16 cellular contexts compared by ENCODE assay signal in genomic region chr2:233062946-233063268, GRCh38. TPM values are rescaled to one million over a fixed set of nuclear protein-coding genes. Genes with fewer than 3 reads are reported as not detected.
DNase-seq lines count a peak whose midpoint lies in the region; ATAC-seq, FAIRE-seq and TF ChIP-seq lines count a peak whose summit lies in the region.
"Had no signal": no experiment of that assay in that cellular context is flagged by ENCODE, and none has a peak within 500 bp of the region (broad histone marks: within the 10 kb centered on the region; RNA-seq: fewer than 3 reads in every experiment).

No MANE protein-coding gene starts in this region.

- no peak for FAIRE-seq in HepG2 (lab: Jason Lieb, UNC)

- H4K20me1 ChIP-seq in HepG2 (ENCODE audit: insufficient read depth, low read length) (0 out of 2 replicates have a peak, but pooled peaks cover 3% of the 10 kb centered on the region), PC-3 (ENCODE audit: low read length) (no peaks in the 10 kb centered on the region)

- H3K9me2 ChIP-seq in PC-3 (replicated peaks; ENCODE audit: low read length): no peaks in the 10 kb centered on the region

- H3K9ac ChIP-seq in HepG2 (ENCODE audit: insufficient read depth, low read depth, low read length) (peak overlapping the region; percentile 72), PC-3 (ENCODE audit: low read length) (no peak overlapping the region)
- H3K9ac ChIP-seq: parathyroid adenoma had no signal

- no peak for TF ChIP-seq CTCF in WTC11 (IDR thresholded peaks at IDR 0.05)
- TF ChIP-seq CTCF in HepG2 (CRISPR knock-in tag; IDR thresholded peaks at IDR 0.05): no peak
- TF ChIP-seq CTCF in tibial nerve (IDR thresholded peaks at IDR 0.05): no peak
- no peak for TF ChIP-seq CTCF in PC-3 (conservative IDR thresholded peaks at IDR 0.05; ENCODE audit: low read depth, low read length)

- intact Hi-C loops in HepG2 (cut with micrococcal nuclease; ENCODE audit: unreplicated experiment): loop anchor here (1.0 to 5.0 kb wide), 5 partner anchors 22 to 188 kb away; partner anchors contain the start of genes ATG16L1 and NGEF
- intact Hi-C loops in PC-3 (cut with micrococcal nuclease): no loop called here

- H3K27ac ChIP-seq in HepG2 (ENCODE audit: extremely low read length, insufficient read depth, low read length) (peak overlapping the region; percentile 82), tibial nerve (peak overlapping the region in 3 of 4 donors; percentile 13 to 84 (median 77)), PC-3 (ENCODE audit: low read length) (no peak overlapping the region)

- H3K27me3 ChIP-seq in HepG2 (ENCODE audit: control insufficient read depth in 1 of 2, insufficient read depth in 2 of 2, low read length in 2 of 2) (no peaks in the 10 kb centered on the region; a peak in 1 of 5 replicates), tibial nerve (no peaks in the 10 kb centered on the region), PC-3 (ENCODE audit: low read length) (no peaks in the 10 kb centered on the region)

- peak; percentile 33 for DNase-seq in activated naive CD4-positive, alpha-beta T cell treated with anti-CD3 and anti-CD28 coated beads, Interleukin-2, amount 10 ng/mL, durations not matched to agents 7 days and 5 days
- DNase-seq in activated naive CD4-positive, alpha-beta T cell treated with anti-CD3 and anti-CD28 coated beads, Interleukin-2, amount 50 U/mL, for 16 hours: no peak
- DNase-seq in WTC11 (ENCODE audit: low spot score) (no peak), HepG2 (ENCODE audit: low spot score) (no peak), tibial nerve (ENCODE audit: low spot score in 2 of 2) (no peak), PC-3 (no peak), KBM-7 (no peak)
- DNase-seq: NCI-H1694; stimulated activated CD4-positive, alpha-beta T cell treated with anti-CD3 and anti-CD28 coated beads, Interleukin-4, amount 100 ng/mL, for 1 hour; substantia nigra had no signal

- CTCF ChIA-PET in activated naive CD4-positive, alpha-beta T cell treated with anti-CD3 and anti-CD28 coated beads, Interleukin-2, amount 10 ng/mL, durations not matched to agents 7 days and 5 days (lab: Charles Lee): no interaction called here
- CTCF ChIA-PET in WTC11 (lab: Charles Lee): no interaction called here
- CTCF ChIA-PET in HepG2 (lab: Yijun Ruan, JAX; ENCODE audit: low intra/inter-chr PET ratio, low total read pairs): interaction anchor here (0.9 to 1.0 kb wide), 2 partner anchors 9 to 22 kb away, joined by 4 read pairs; no protein-coding TSS in a partner anchor
- CTCF ChIA-PET in PC-3 (lab: Charles Lee): interaction anchor here (0.7 kb wide), 1 partner anchor 9 kb away, joined by 5 read pairs; no protein-coding TSS in a partner anchor

- 5% methylated on average over 6 of the region's 6 CpGs for WGBS in HepG2 (ENCODE audit: low lambda C conversion rate)
- 73 to 87% methylated on average over 6 of the region's 6 CpGs for WGBS in tibial nerve, 2 donors

- H3K4me2 ChIP-seq in HepG2 (ENCODE audit: low read depth, low read length) (peak overlapping the region; percentile 97), PC-3 (ENCODE audit: low read length) (no peak overlapping the region)

- no peaks in the 10 kb centered on the region for H3K27me3 Mint-ChIP-seq in activated naive CD4-positive, alpha-beta T cell treated with anti-CD3 and anti-CD28 coated beads, Interleukin-2, amount 10 ng/mL, durations not matched to agents 7 days and 5 days
- no peaks in the 10 kb centered on the region for H3K27me3 Mint-ChIP-seq in WTC11 (ENCODE audit: low read depth)

- no peak overlapping the region for H2AFZ ChIP-seq in HepG2 (ENCODE audit: low read length)
- H2AFZ ChIP-seq in PC-3 (ENCODE audit: low read length): no peak overlapping the region
- H2AFZ ChIP-seq: parathyroid adenoma had no signal

- H3K4me3 ChIP-seq in HepG2 (replicated peaks in 1 of 3; ENCODE audit: insufficient read depth in 1 of 3, low read depth in 2 of 3, low read length in 3 of 3): peak overlapping the region; percentile 66 to 87 (median 80)
- H3K4me3 ChIP-seq in tibial nerve: peak overlapping the region in 2 of 4 donors; percentile 51 to 53
- H3K4me3 ChIP-seq in PC-3 (ENCODE audit: low read length): no peak overlapping the region

- H3K9me3 ChIP-seq in HepG2 (ENCODE audit: low read length) (no peaks in the 10 kb centered on the region), tibial nerve (no peaks in the 10 kb centered on the region), PC-3 (ENCODE audit: low read length) (no peaks in the 10 kb centered on the region)

- TF ChIP-seq RAD21 in HepG2 (CRISPR knock-in tag; IDR thresholded peaks at IDR 0.05): no peak

- H3F3A ChIP-seq in PC-3 (ENCODE audit: low read length, unreplicated experiment): no peaks in the 10 kb centered on the region

- H3K36me3 Mint-ChIP-seq in activated naive CD4-positive, alpha-beta T cell treated with anti-CD3 and anti-CD28 coated beads, Interleukin-2, amount 10 ng/mL, durations not matched to agents 7 days and 5 days: peaks cover 54% of the 10 kb centered on the region
- H3K36me3 Mint-ChIP-seq in WTC11: no peaks in the 10 kb centered on the region

- no TSS peak for BruUV-seq in HepG2 (replicated peaks; lab: Mats Ljungman, UMichigan)
- BruUV-seq in PC-3 (replicated peaks; lab: Mats Ljungman, UMichigan): no TSS peak

- peak; percentile 13 for ATAC-seq in WTC11
- no peak for ATAC-seq in HepG2
- no peak for ATAC-seq in PC-3
- ATAC-seq in GM21367 (IDR thresholded peaks at IDR 0.05; ENCODE audit: unreplicated experiment): no peak

- H3K4me1 Mint-ChIP-seq in activated naive CD4-positive, alpha-beta T cell treated with anti-CD3 and anti-CD28 coated beads, Interleukin-2, amount 10 ng/mL, durations not matched to agents 7 days and 5 days: peaks cover 61% of the 10 kb centered on the region
- peaks cover 16% of the 10 kb centered on the region for H3K4me1 Mint-ChIP-seq in WTC11

- H3K4me1 ChIP-seq in HepG2 (ENCODE audit: insufficient read depth, low read length) (peaks cover 88% of the 10 kb centered on the region), tibial nerve (peaks cover 0 to 51% (median 20%) of the 10 kb centered on the region in 4 donors), PC-3 (ENCODE audit: insufficient read depth, low read length) (peaks cover 13% of the 10 kb centered on the region)
- H3K4me1 ChIP-seq: parathyroid adenoma had no signal

- H3K27ac Mint-ChIP-seq in activated naive CD4-positive, alpha-beta T cell treated with anti-CD3 and anti-CD28 coated beads, Interleukin-2, amount 10 ng/mL, durations not matched to agents 7 days and 5 days: peak overlapping the region; percentile 85
- no peak overlapping the region for H3K27ac Mint-ChIP-seq in WTC11

- POLR2A ChIA-PET in WTC11 (lab: Charles Lee) (no interaction called here), HepG2 (lab: Yijun Ruan, JAX) (interaction anchor here (1.5 to 2.8 kb wide), 2 partner anchors 22 to 206 kb away, joined by 6 to 10 read pairs; no protein-coding TSS in a partner anchor), PC-3 (lab: Charles Lee; ENCODE audit: unreplicated experiment) (no interaction called here)

- TF ChIP-seq EP300 in HepG2 (IDR thresholded peaks at IDR 0.05; ENCODE audit: low read depth in 2 of 2, low read length in 2 of 2) (no peak), HepG2 (CRISPR knock-in tag; IDR thresholded peaks at IDR 0.05; ENCODE audit: borderline replicate concordance) (no peak), tibial nerve (IDR thresholded peaks at IDR 0.05) (no peak)

- H3K79me2 ChIP-seq in HepG2 (ENCODE audit: insufficient read depth, low read length) (no peaks in the 10 kb centered on the region), PC-3 (ENCODE audit: low read length) (no peaks in the 10 kb centered on the region)
- H3K79me2 ChIP-seq: parathyroid adenoma had no signal

- H3K9me3 Mint-ChIP-seq in activated naive CD4-positive, alpha-beta T cell treated with anti-CD3 and anti-CD28 coated beads, Interleukin-2, amount 10 ng/mL, durations not matched to agents 7 days and 5 days: no peaks in the 10 kb centered on the region
- H3K9me3 Mint-ChIP-seq in WTC11: no peaks in the 10 kb centered on the region

- H3K36me3 ChIP-seq in HepG2 (replicated peaks in 1 of 2; ENCODE audit: control insufficient read depth in 1 of 2, insufficient read depth in 2 of 2, low read length in 2 of 2) (no peaks in the 10 kb centered on the region), tibial nerve (no peaks in the 10 kb centered on the region), PC-3 (ENCODE audit: low read depth, low read length) (no peaks in the 10 kb centered on the region)

- H3K4me3 Mint-ChIP-seq in activated naive CD4-positive, alpha-beta T cell treated with anti-CD3 and anti-CD28 coated beads, Interleukin-2, amount 10 ng/mL, durations not matched to agents 7 days and 5 days: peak overlapping the region; percentile 98
- no peak overlapping the region for H3K4me3 Mint-ChIP-seq in WTC11

- in situ Hi-C loops in HepG2 (cut with HindIII; ENCODE audit: extremely low pct_ligation_motif_present, low pct_unique_long_range_greater_than_20kb) (no loop called here), KBM-7 (cut with MboI; ENCODE audit: low pct_unique_long_range_greater_than_20kb, low sequenced_read_pairs) (no loop called here)

- TF ChIP-seq POLR2A in HepG2 (IDR thresholded peaks at IDR 0.05; ENCODE audit: insufficient read depth in 1 of 2, low read depth in 2 of 2, low read length in 2 of 2) (no peak), tibial nerve (IDR thresholded peaks at IDR 0.05) (no peak)

RNA-seq across cellular contexts. Expression of gene INPP5D, which starts 2.8 kb away (rescaled TPM):
- total RNA-seq in WTC11 (2021): 17.2 to 23.7 TPM (median 22.3 TPM) in 3 replicates
- 17.7 and 18.0 TPM in 2 replicates for total RNA-seq in HepG2 (2016; rRNA removed; fragmentation: Illumina TruSeq; extraction: Trizol)
- 4.6 and 5.5 TPM in 2 replicates for total RNA-seq in HepG2 (2016; cell fraction: cytosol; rRNA removed; fragmentation: Illumina TruSeq; extraction: Trizol; ENCODE audit: low read depth)
- 15.5 and 19.4 TPM in 2 replicates for total RNA-seq in HepG2 (2016; cell fraction: insoluble cytoplasmic fraction; rRNA removed; fragmentation: Illumina TruSeq; extraction: Trizol)
- total RNA-seq in HepG2 (2016; cell fraction: membrane; rRNA removed; fragmentation: Illumina TruSeq; extraction: Trizol): 12.4 TPM in 2 replicates
- total RNA-seq in HepG2 (2016; cell fraction: nucleus; rRNA removed; fragmentation: Illumina TruSeq; extraction: Trizol): 15.5 and 17.7 TPM in 2 replicates
- polyA plus RNA-seq in HepG2 (2011; rRNA removed): 16.1 and 16.7 TPM in 2 replicates
- polyA plus RNA-seq in HepG2 (2011; cell fraction: cytosol; rRNA removed): 7.7 and 8.6 TPM in 2 replicates
- 55.2 and 72.1 TPM in 2 replicates for polyA plus RNA-seq in HepG2 (2011; cell fraction: nucleus; rRNA removed)
- 36.4 and 42.1 TPM in 2 replicates for polyA plus RNA-seq in HepG2 (2012)
- polyA plus RNA-seq in HepG2 (2016; cell fraction: cytosol; fragmentation: Illumina TruSeq; extraction: Trizol; ENCODE audit: low read depth): 2.5 and 2.6 TPM in 2 replicates
- polyA plus RNA-seq in HepG2 (2016; cell fraction: insoluble cytoplasmic fraction; fragmentation: Illumina TruSeq; extraction: Trizol; ENCODE audit: low read depth): 16.3 and 21.7 TPM in 2 replicates
- polyA plus RNA-seq in HepG2 (2016; cell fraction: membrane; fragmentation: Illumina TruSeq; extraction: Trizol; ENCODE audit: low read depth): 8.3 and 8.6 TPM in 2 replicates
- 28.7 and 30.7 TPM in 2 replicates for polyA plus RNA-seq in HepG2 (2016; cell fraction: nucleus; fragmentation: Illumina TruSeq; extraction: Trizol; ENCODE audit: insufficient read depth, low read depth)
- 0.09 and 29.9 TPM in 2 replicates for polyA minus RNA-seq in HepG2 (2011; rRNA and poly(A)+ RNA removed; ENCODE audit: low replicate concordance)
- polyA minus RNA-seq in HepG2 (2011; cell fraction: cytosol; rRNA and poly(A)+ RNA removed): 15.4 and 25.3 TPM in 2 replicates
- 36.4 and 40.5 TPM in 2 replicates for polyA minus RNA-seq in HepG2 (2011; cell fraction: nucleus; rRNA and poly(A)+ RNA removed)
- 10 to 100 TPM; 22.8 to 55.3 (median 42.1) TPM for total RNA-seq in tibial nerve
- total RNA-seq in PC-3 (2014; rRNA removed): 0.26 and 1.9 TPM in 2 replicates

RNA-seq across cellular contexts. Expression of gene NEU2, which starts 30.4 kb away (rescaled TPM):
- total RNA-seq in WTC11 (2021) (not detected in 3 replicates), HepG2 (2016; rRNA removed; fragmentation: Illumina TruSeq; extraction: Trizol) (not detected in 2 replicates), tibial nerve (not detected), PC-3 (2014; rRNA removed) (4.0 and 4.5 TPM in 2 replicates)
- not detected in 2 replicates for total RNA-seq in HepG2 (2016; cell fraction: cytosol; rRNA removed; fragmentation: Illumina TruSeq; extraction: Trizol; ENCODE audit: low read depth)
- not detected in 2 replicates for total RNA-seq in HepG2 (2016; cell fraction: insoluble cytoplasmic fraction; rRNA removed; fragmentation: Illumina TruSeq; extraction: Trizol)
- not detected in 2 replicates for total RNA-seq in HepG2 (2016; cell fraction: membrane; rRNA removed; fragmentation: Illumina TruSeq; extraction: Trizol)
- total RNA-seq in HepG2 (2016; cell fraction: nucleus; rRNA removed; fragmentation: Illumina TruSeq; extraction: Trizol): not detected in 2 replicates
- not detected in 2 replicates for polyA plus RNA-seq in HepG2 (2011; rRNA removed)
- not detected in 2 replicates for polyA plus RNA-seq in HepG2 (2011; cell fraction: cytosol; rRNA removed)
- not detected in 2 replicates for polyA plus RNA-seq in HepG2 (2011; cell fraction: nucleus; rRNA removed)
- not detected in 2 replicates for polyA plus RNA-seq in HepG2 (2012)
- not detected in 2 replicates for polyA plus RNA-seq in HepG2 (2016; cell fraction: cytosol; fragmentation: Illumina TruSeq; extraction: Trizol; ENCODE audit: low read depth)
- not detected in 2 replicates for polyA plus RNA-seq in HepG2 (2016; cell fraction: insoluble cytoplasmic fraction; fragmentation: Illumina TruSeq; extraction: Trizol; ENCODE audit: low read depth)
- polyA plus RNA-seq in HepG2 (2016; cell fraction: membrane; fragmentation: Illumina TruSeq; extraction: Trizol; ENCODE audit: low read depth): not detected in 2 replicates
- not detected in 2 replicates for polyA plus RNA-seq in HepG2 (2016; cell fraction: nucleus; fragmentation: Illumina TruSeq; extraction: Trizol; ENCODE audit: insufficient read depth, low read depth)
- polyA minus RNA-seq in HepG2 (2011; rRNA and poly(A)+ RNA removed; ENCODE audit: low replicate concordance): not detected in 2 replicates
- polyA minus RNA-seq in HepG2 (2011; cell fraction: cytosol; rRNA and poly(A)+ RNA removed): not detected in 2 replicates
- polyA minus RNA-seq in HepG2 (2011; cell fraction: nucleus; rRNA and poly(A)+ RNA removed): not detected in 2 replicates
- total RNA-seq: cerebellum; fibroblast of villous mesenchyme; left colon; T-helper 1 cell treated with Interleukin-12 subunit alpha and Interleukin-12 subunit beta and Interleukin-4 antibody, amounts not matched to agents 30 ng/mL and 1 ng/mL, for 36 hours had no signal

RNA-seq across cellular contexts. Expression of gene NGEF, which starts 49.9 kb away (rescaled TPM):
- 4.5 to 6.6 TPM (median 5.4 TPM) in 3 replicates for total RNA-seq in WTC11 (2021)
- total RNA-seq in HepG2 (2016; rRNA removed; fragmentation: Illumina TruSeq; extraction: Trizol): 11.8 and 14.4 TPM in 2 replicates
- total RNA-seq in HepG2 (2016; cell fraction: cytosol; rRNA removed; fragmentation: Illumina TruSeq; extraction: Trizol; ENCODE audit: low read depth): 3.2 and 3.9 TPM in 2 replicates
- total RNA-seq in HepG2 (2016; cell fraction: insoluble cytoplasmic fraction; rRNA removed; fragmentation: Illumina TruSeq; extraction: Trizol): 10.9 and 16.2 TPM in 2 replicates
- total RNA-seq in HepG2 (2016; cell fraction: membrane; rRNA removed; fragmentation: Illumina TruSeq; extraction: Trizol): 5.7 and 5.8 TPM in 2 replicates
- 16.5 and 17.9 TPM in 2 replicates for total RNA-seq in HepG2 (2016; cell fraction: nucleus; rRNA removed; fragmentation: Illumina TruSeq; extraction: Trizol)
- polyA plus RNA-seq in HepG2 (2011; rRNA removed): 36.9 and 40.7 TPM in 2 replicates
- polyA plus RNA-seq in HepG2 (2011; cell fraction: cytosol; rRNA removed): 12.8 and 15.9 TPM in 2 replicates
- polyA plus RNA-seq in HepG2 (2011; cell fraction: nucleus; rRNA removed): 96.4 and 108 TPM in 2 replicates
- polyA plus RNA-seq in HepG2 (2012): 22.1 and 22.9 TPM in 2 replicates
- polyA plus RNA-seq in HepG2 (2016; cell fraction: cytosol; fragmentation: Illumina TruSeq; extraction: Trizol; ENCODE audit: low read depth): 1.4 TPM in 2 replicates
- polyA plus RNA-seq in HepG2 (2016; cell fraction: insoluble cytoplasmic fraction; fragmentation: Illumina TruSeq; extraction: Trizol; ENCODE audit: low read depth): 9.8 and 12.7 TPM in 2 replicates
- 2.8 and 3.2 TPM in 2 replicates for polyA plus RNA-seq in HepG2 (2016; cell fraction: membrane; fragmentation: Illumina TruSeq; extraction: Trizol; ENCODE audit: low read depth)
- 29.2 and 34.3 TPM in 2 replicates for polyA plus RNA-seq in HepG2 (2016; cell fraction: nucleus; fragmentation: Illumina TruSeq; extraction: Trizol; ENCODE audit: insufficient read depth, low read depth)
- 0.44 and 113 TPM in 2 replicates for polyA minus RNA-seq in HepG2 (2011; rRNA and poly(A)+ RNA removed; ENCODE audit: low replicate concordance)
- polyA minus RNA-seq in HepG2 (2011; cell fraction: cytosol; rRNA and poly(A)+ RNA removed): 17.7 and 20.2 TPM in 2 replicates
- 26.9 and 31.6 TPM in 2 replicates for polyA minus RNA-seq in HepG2 (2011; cell fraction: nucleus; rRNA and poly(A)+ RNA removed)
- 10 to 100 TPM; 12.9 to 47.6 (median 22.7) TPM for total RNA-seq in tibial nerve
- 71.3 and 80.2 TPM in 2 replicates for total RNA-seq in PC-3 (2014; rRNA removed)
- total RNA-seq: T-helper 1 cell treated with Interleukin-12 subunit alpha and Interleukin-12 subunit beta and Interleukin-4 antibody, amounts not matched to agents 30 ng/mL and 1 ng/mL, for 36 hours had no signal

Comparison
In these comparisons a context has a peak if more than half of its experiments do, and no peak if none do; other contexts are left out.
1. CTCF ChIA-PET loops: an anchor here in HepG2 (0.9 to 1.0 kb wide) and PC-3 (0.7 kb wide); none called in activated naive CD4-positive, alpha-beta T cell treated with anti-CD3 and anti-CD28 coated beads, Interleukin-2, amount 10 ng/mL, durations not matched to agents 7 days and 5 days and WTC11.